Comparison of ENCODE assay signal across 2 cellular contexts in genomic region chr5:17120209-17120608, GRCh38.
TF ChIP-seq lines count a peak whose summit lies in the region.

No MANE protein-coding gene starts in this region.

TF ChIP-seq in IMR-90, 13 proteins besides CTCF, POLR2A, EP300 and RAD21:
- no peak for TF ChIP-seq BHLHE40 (IDR thresholded peaks at IDR 0.05; ENCODE audit: low read depth, low read length)
- no peak for TF ChIP-seq ELK1 (IDR thresholded peaks at IDR 0.05; ENCODE audit: borderline replicate concordance, low read depth, low read length)
- no peak for TF ChIP-seq NFE2L2 (IDR thresholded peaks at IDR 0.05; ENCODE audit: low read depth, low read length)
- TF ChIP-seq SMC3 (IDR thresholded peaks at IDR 0.05; ENCODE audit: low read depth, low read length) = no peak
- TF ChIP-seq RFX5 (IDR thresholded peaks at IDR 0.05; ENCODE audit: low read depth, low read length) = no peak
- no peak for TF ChIP-seq CEBPB (IDR thresholded peaks at IDR 0.05; ENCODE audit: low read depth, low read length)
- no peak for TF ChIP-seq CHD1 (IDR thresholded peaks at IDR 0.05; ENCODE audit: low read depth, low read length)
- no peak for TF ChIP-seq RCOR1 (IDR thresholded peaks at IDR 0.05; ENCODE audit: insufficient replicate concordance, low read length)
- no peak for TF ChIP-seq MAFK (IDR thresholded peaks at IDR 0.05; ENCODE audit: low read depth, low read length)
- no peak for TF ChIP-seq USF2 (IDR thresholded peaks at IDR 0.05; ENCODE audit: low read depth, low read length)
- no peak for TF ChIP-seq MAZ (IDR thresholded peaks at IDR 0.05; ENCODE audit: borderline replicate concordance, low read depth, low read length)
- TF ChIP-seq FOS (IDR thresholded peaks at IDR 0.05; ENCODE audit: low read depth, low read length) = no peak
- TF ChIP-seq MXI1 (IDR thresholded peaks at IDR 0.05; ENCODE audit: borderline replicate concordance, low read depth, low read length) = no peak

TF ChIP-seq in HepG2, 621 proteins besides CTCF, POLR2A, EP300 and RAD21:
- TF ChIP-seq ZNF513 (CRISPR knock-in tag; conservative IDR thresholded peaks at IDR 0.05) = no peak
- no peak for TF ChIP-seq EEA1 (CRISPR knock-in tag; IDR thresholded peaks at IDR 0.05; ENCODE audit: borderline replicate concordance)
- no peak for TF ChIP-seq AHR (CRISPR knock-in tag; IDR thresholded peaks at IDR 0.05)
- no peak for TF ChIP-seq TRIM22 (IDR thresholded peaks at IDR 0.05)
- no peak for TF ChIP-seq TCF7 (IDR thresholded peaks at IDR 0.05; ENCODE audit: low read depth)
- TF ChIP-seq TAF1 (CRISPR knock-in tag; IDR thresholded peaks at IDR 0.05) = no peak
- no peak for TF ChIP-seq MYNN (CRISPR knock-in tag; IDR thresholded peaks at IDR 0.05; ENCODE audit: low read depth)
- TF ChIP-seq ZNF557 (CRISPR knock-in tag; IDR thresholded peaks at IDR 0.05) = no peak
- no peak for TF ChIP-seq ZXDC (CRISPR knock-in tag; IDR thresholded peaks at IDR 0.05)
- no peak for TF ChIP-seq PHF20 (CRISPR knock-in tag; IDR thresholded peaks at IDR 0.05)
- TF ChIP-seq REPIN1 (CRISPR knock-in tag; IDR thresholded peaks at IDR 0.05; ENCODE audit: borderline replicate concordance, low read depth) = no peak
